In genomic region chr1:33692216-33693188, GRCh38 we compare ENCODE assay signal across 15 cellular contexts.
"Had no signal": no experiment of that assay in that cellular context is flagged by ENCODE, and none has a peak within 500 bp of the region (broad histone marks: within the 10 kb centered on the region; RNA-seq: fewer than 3 reads in every experiment).

No MANE protein-coding gene starts in this region.

- H3K27ac ChIP-seq: breast epithelium, upper lobe of right lung had no signal

- H3K27ac Mint-ChIP-seq: activated naive CD4-positive, alpha-beta T cell treated with anti-CD3 and anti-CD28 coated beads, Interleukin-2, amount 50 U/mL, for 24 hours; natural killer cell; stimulated activated naive B cell treated with anti-CD40 and anti-IgM and Interleukin-4, amounts not matched to agents 10 μg/mL and 1 μg/mL and 100 μg/mL, for 72 hours had no signal

- ATAC-seq: natural killer cell; stimulated activated naive B cell treated with anti-CD40 and anti-IgM and Interleukin-4, amounts not matched to agents 10 μg/mL and 1 μg/mL and 100 μg/mL, for 72 hours; upper lobe of right lung had no signal

- DNase-seq: activated CD4-positive, alpha-beta T cell treated with anti-CD3 and anti-CD28 coated beads, Interleukin-2, amount 50 U/mL, for 1 hour; activated CD8-positive, alpha-beta memory T cell treated with anti-CD3 and anti-CD28 coated beads for 24 hours; activated CD8-positive, alpha-beta memory T cell treated with anti-CD3 and anti-CD28 coated beads, Interleukin-2, amount 50 U/mL, for 48 hours; activated effector memory CD4-positive, alpha-beta T cell treated with anti-CD3 and anti-CD28 coated beads, Interleukin-2, amount 50 U/mL, for 16 hours; activated T-cell treated with anti-CD3 and anti-CD28 coated beads, Interleukin-2, amount 50 U/mL, for 48 hours; cerebellar nuclear complex; cortex of kidney; erythroblast; head of caudate nucleus; natural killer cell; stimulated activated naive B cell treated with anti-CD40 and anti-IgM and Interleukin-4, amounts not matched to agents 10 μg/mL and 1 μg/mL and 100 μg/mL, for 72 hours; upper lobe of right lung had no signal

- H3K9me3 ChIP-seq: breast epithelium, upper lobe of right lung had no signal

- H3K4me1 ChIP-seq: breast epithelium, upper lobe of right lung had no signal

- H3K27me3 ChIP-seq: upper lobe of right lung had no signal

- H3K4me3 ChIP-seq: breast epithelium, lung, upper lobe of right lung had no signal

- H3K9me3 Mint-ChIP-seq: activated naive CD4-positive, alpha-beta T cell treated with anti-CD3 and anti-CD28 coated beads, Interleukin-2, amount 50 U/mL, for 24 hours; natural killer cell had no signal

- H3K4me1 Mint-ChIP-seq: activated naive CD4-positive, alpha-beta T cell treated with anti-CD3 and anti-CD28 coated beads, Interleukin-2, amount 50 U/mL, for 24 hours; natural killer cell; stimulated activated naive B cell treated with anti-CD40 and anti-IgM and Interleukin-4, amounts not matched to agents 10 μg/mL and 1 μg/mL and 100 μg/mL, for 72 hours had no signal

- H3K36me3 ChIP-seq: breast epithelium, upper lobe of right lung had no signal

- H3K4me3 Mint-ChIP-seq: activated naive CD4-positive, alpha-beta T cell treated with anti-CD3 and anti-CD28 coated beads, Interleukin-2, amount 50 U/mL, for 24 hours; natural killer cell; stimulated activated naive B cell treated with anti-CD40 and anti-IgM and Interleukin-4, amounts not matched to agents 10 μg/mL and 1 μg/mL and 100 μg/mL, for 72 hours had no signal
